ENCODE assay signal across 33 cellular contexts in genomic region chr21:36800734-36801133, GRCh38.
DNase-seq lines count a peak whose midpoint lies in the region; ATAC-seq, FAIRE-seq and TF ChIP-seq lines count a peak whose summit lies in the region.
"Had no signal": no experiment of that assay in that cellular context is flagged by ENCODE, and none has a peak within 500 bp of the region (broad histone marks: within the 10 kb centered on the region; RNA-seq: fewer than 3 reads in every experiment).

No MANE protein-coding gene starts in this region.

- intact Hi-C loops in left cardiac atrium (cut with DNase I) = no loop called here
- intact Hi-C loops in left ventricle myocardium superior (cut with micrococcal nuclease) = no loop called here
- intact Hi-C loops in IMR-90 (cut with micrococcal nuclease) = no loop called here

- peaks cover 5% of the 10 kb centered on the region; the same call in 1 of the 2 replicates for H3K9me3 ChIP-seq in IMR-90 (ENCODE audit: control insufficient read depth, insufficient read depth, low read length)
- H3K9me3 ChIP-seq: BE2C had no signal

- no peak for TF ChIP-seq POLR2A in IMR-90 (IDR thresholded peaks at IDR 0.05; ENCODE audit: low read depth, low read length)

- peak overlapping the region; percentile 90; the same call in 1 of the 3 replicates for H2BK15ac ChIP-seq in IMR-90 (ENCODE audit: low read depth, low read length)

- no peak overlapping the region for H2AFZ ChIP-seq in IMR-90 (replicated peaks; ENCODE audit: low read length, poor library complexity)

- H4K5ac ChIP-seq in IMR-90 (ENCODE audit: low read depth, low read length) = no peak overlapping the region

- FAIRE-seq in bronchial epithelial cell (lab: Jason Lieb, UNC) = peak; percentile 79
- FAIRE-seq: A204.1, A549, D721Med had no signal

- peak overlapping the region; percentile 93 for H2BK20ac ChIP-seq in IMR-90 (ENCODE audit: low read depth, low read length)

- H3K79me1 ChIP-seq in IMR-90 (ENCODE audit: low read depth in 1 of 2, low read length in 2 of 2) = peaks cover 2 to 24% of the 10 kb centered on the region in 2 experiments; a peak in 2 of 4 replicates

- no peak overlapping the region for H3K4me2 ChIP-seq in IMR-90 (ENCODE audit: low read depth, low read length)
- H3K4me2 ChIP-seq: A549; BLaER1; BLaER1 treated with 17β-estradiol and CSF1 and Interleukin-3, amounts not matched to agents 10 nM and 100 nM had no signal

- peaks cover 7% of the 10 kb centered on the region for H3K4me1 ChIP-seq in IMR-90 (ENCODE audit: control insufficient read depth, insufficient read depth, low read length)
- H3K4me1 ChIP-seq: A549; BE2C; BLaER1; BLaER1 treated with 17β-estradiol and CSF1 and Interleukin-3, amounts not matched to agents 10 nM and 100 nM; Caco-2 had no signal

- no peak overlapping the region for H3K27ac ChIP-seq in IMR-90 (ENCODE audit: insufficient read depth, low read length)
- H3K27ac ChIP-seq: 22Rv1; A549; BLaER1; BLaER1 treated with 17β-estradiol and CSF1 and Interleukin-3, amounts not matched to agents 10 nM and 100 nM; C4-2B had no signal

- H3K4me3 ChIP-seq in IMR-90 (ENCODE audit: insufficient read depth, low read depth, low read length) (no peak overlapping the region), bronchial epithelial cell (ENCODE audit: low read depth, low read length) (no peak overlapping the region)
- H3K4me3 ChIP-seq: A549; BLaER1; BLaER1 treated with 17β-estradiol and CSF1 and Interleukin-3, amounts not matched to agents 10 nM and 100 nM had no signal

- in situ Hi-C loops in IMR-90 (cut with MboI; ENCODE audit: low sequenced_read_pairs) = no loop called here

- TF ChIP-seq RAD21 in IMR-90 (IDR thresholded peaks at IDR 0.05; ENCODE audit: low read length) = no peak

- CTCF ChIA-PET in IMR-90 (lab: Yijun Ruan, JAX) = no interaction called here

- BruUV-seq in IMR-90 (replicated peaks; lab: Mats Ljungman, UMichigan) = no TSS peak

- no peak for DNase-seq in left cardiac atrium
- DNase-seq in left ventricle myocardium superior = no peak
- DNase-seq in IMR-90 = no peak
- DNase-seq in bronchial epithelial cell (ENCODE audit: low read depth) = no peak
- DNase-seq in NCI-H748 (lab: John Stamatoyannopoulos, UW; ENCODE audit: unreplicated experiment) = no peak
- DNase-seq in amygdala (lab: John Stamatoyannopoulos, UW) = no peak
- DNase-seq: 8988T; ACHN; AML-193; BE2C; C1 segment of cervical spinal cord; Caco-2; Calu3; CD4-positive, alpha-beta memory T cell; CD4-positive, alpha-beta T cell; CD4-positive, CD25-positive, alpha-beta regulatory T cell; CD8-positive, alpha-beta memory T cell; CD8-positive, alpha-beta T cell; COR-L47; DMS 273 treated with DMSO at 0.1 percent for 48 hours; DMS153; DMS53; DMS79; DMS79 treated with DMSO at 0.1 percent for 48 hours; DND-41; EL had no signal

- H2BK5ac ChIP-seq in IMR-90 (ENCODE audit: low read depth, low read length, poor library complexity, severe bottlenecking) = peak overlapping the region; percentile 68

- no peak overlapping the region for H2AK9ac ChIP-seq in IMR-90 (replicated peaks; ENCODE audit: low read depth, low read length, poor library complexity)

- no peak overlapping the region for H4K91ac ChIP-seq in IMR-90 (ENCODE audit: insufficient read depth, low read depth, low read length)

- no peak overlapping the region for H3K9ac ChIP-seq in IMR-90 (ENCODE audit: low read depth, low read length)
- H3K9ac ChIP-seq: BLaER1; BLaER1 treated with 17β-estradiol and CSF1 and Interleukin-3, amounts not matched to agents 10 nM and 100 nM had no signal

- H4K8ac ChIP-seq in IMR-90 (ENCODE audit: low read depth in 2 of 2, low read length in 2 of 2) = no peak overlapping the region; a peak in 1 of 4 replicates

- H3K14ac ChIP-seq in IMR-90 (replicated peaks; ENCODE audit: low read depth, low read length) = peak overlapping the region; percentile 91; the same call in 1 of the 2 replicates

- H3K36me3 ChIP-seq in IMR-90 (ENCODE audit: control insufficient read depth, insufficient read depth, low read length) (no peaks in the 10 kb centered on the region), bronchial epithelial cell (ENCODE audit: control insufficient read depth, insufficient read depth, low read length) (no peaks in the 10 kb centered on the region)
- H3K36me3 ChIP-seq: BE2C, BLaER1 had no signal

- H2BK120ac ChIP-seq in IMR-90 (ENCODE audit: low read depth, low read length) = peak overlapping the region; percentile 89

- dilution Hi-C loops in IMR-90 (cut with HindIII; ENCODE audit: low sequenced_read_pairs, unreplicated experiment) = no loop called here

- no peak overlapping the region for H3K23ac ChIP-seq in IMR-90 (ENCODE audit: low read depth, low read length)

- ATAC-seq in left cardiac atrium = peak; percentile 77 to 88
- no peak for ATAC-seq in left ventricle myocardium superior
- ATAC-seq in IMR-90 (ENCODE audit: low read depth) = no peak
- ATAC-seq: A549; CD8-positive, alpha-beta T cell had no signal

- H3K9me1 ChIP-seq in IMR-90 (ENCODE audit: insufficient read depth, low read length) = peaks cover 19% of the 10 kb centered on the region

- H4K20me1 ChIP-seq in IMR-90 (ENCODE audit: insufficient read depth, low read length) = no peaks in the 10 kb centered on the region
- H4K20me1 ChIP-seq: BLaER1; BLaER1 treated with 17β-estradiol and CSF1 and Interleukin-3, amounts not matched to agents 10 nM and 100 nM had no signal

- TF ChIP-seq CTCF in IMR-90 (conservative IDR thresholded peaks at IDR 0.05; ENCODE audit: low read depth, low read length) = no peak
- TF ChIP-seq CTCF in bronchial epithelial cell (IDR thresholded peaks at IDR 0.05; ENCODE audit: insufficient read depth, low read length, severe bottlenecking) = no peak

- H3K27me3 ChIP-seq in IMR-90 (ENCODE audit: control insufficient read depth, insufficient read depth, low read length) = no peaks in the 10 kb centered on the region
- H3K27me3 ChIP-seq in bronchial epithelial cell (ENCODE audit: control insufficient read depth, insufficient read depth, low read length) = no peaks in the 10 kb centered on the region
- H3K27me3 ChIP-seq: BE2C; BLaER1; BLaER1 treated with 17β-estradiol and CSF1 and Interleukin-3, amounts not matched to agents 10 nM and 100 nM had no signal

- H3K56ac ChIP-seq in IMR-90 (ENCODE audit: extremely low read depth, insufficient read depth, low read length) = no peak overlapping the region

- POLR2A ChIA-PET in IMR-90 (lab: Charles Lee; ENCODE audit: unreplicated experiment) = no interaction called here

- H3K4ac ChIP-seq in IMR-90 (ENCODE audit: low read depth, low read length) = peak overlapping the region; percentile 90

- WGBS in IMR-90 (ENCODE audit: extremely low coverage in 2 of 2, insufficient read length in 1 of 2), 2 experiments = no CpG with 5 or more reads among the region's 4 CpGs

- H2AK5ac ChIP-seq in IMR-90 (ENCODE audit: low read depth, low read length) = peak overlapping the region; percentile 96

- H3K18ac ChIP-seq in IMR-90 (ENCODE audit: low read depth, low read length) = 0 out of 2 replicates have a peak overlapping the region, but pooled peaks have one; percentile 11

TF ChIP-seq in IMR-90, 13 proteins besides CTCF, POLR2A, EP300 and RAD21:
- no peak for TF ChIP-seq CEBPB (IDR thresholded peaks at IDR 0.05; ENCODE audit: low read depth, low read length)
- TF ChIP-seq MXI1 (IDR thresholded peaks at IDR 0.05; ENCODE audit: borderline replicate concordance, low read depth, low read length) = no peak
- TF ChIP-seq USF2 (IDR thresholded peaks at IDR 0.05; ENCODE audit: low read depth, low read length) = no peak
- no peak for TF ChIP-seq SMC3 (IDR thresholded peaks at IDR 0.05; ENCODE audit: low read depth, low read length)
- TF ChIP-seq RCOR1 (IDR thresholded peaks at IDR 0.05; ENCODE audit: insufficient replicate concordance, low read length) = no peak
- no peak for TF ChIP-seq FOS (IDR thresholded peaks at IDR 0.05; ENCODE audit: low read depth, low read length)
- no peak for TF ChIP-seq BHLHE40 (IDR thresholded peaks at IDR 0.05; ENCODE audit: low read depth, low read length)
- TF ChIP-seq MAFK (IDR thresholded peaks at IDR 0.05; ENCODE audit: low read depth, low read length) = no peak
- no peak for TF ChIP-seq CHD1 (IDR thresholded peaks at IDR 0.05; ENCODE audit: low read depth, low read length)
- no peak for TF ChIP-seq RFX5 (IDR thresholded peaks at IDR 0.05; ENCODE audit: low read depth, low read length)
- no peak for TF ChIP-seq NFE2L2 (IDR thresholded peaks at IDR 0.05; ENCODE audit: low read depth, low read length)
- TF ChIP-seq, protein P1, sequence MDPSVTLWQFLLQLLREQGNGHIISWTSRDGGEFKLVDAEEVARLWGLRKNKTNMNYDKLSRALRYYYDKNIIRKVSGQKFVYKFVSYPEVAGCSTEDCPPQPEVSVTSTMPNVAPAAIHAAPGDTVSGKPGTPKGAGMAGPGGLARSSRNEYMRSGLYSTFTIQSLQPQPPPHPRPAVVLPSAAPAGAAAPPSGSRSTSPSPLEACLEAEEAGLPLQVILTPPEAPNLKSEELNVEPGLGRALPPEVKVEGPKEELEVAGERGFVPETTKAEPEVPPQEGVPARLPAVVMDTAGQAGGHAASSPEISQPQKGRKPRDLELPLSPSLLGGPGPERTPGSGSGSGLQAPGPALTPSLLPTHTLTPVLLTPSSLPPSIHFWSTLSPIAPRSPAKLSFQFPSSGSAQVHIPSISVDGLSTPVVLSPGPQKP (IDR thresholded peaks at IDR 0.05; ENCODE audit: borderline replicate concordance, low read depth, low read length) = no peak
- TF ChIP-seq MAZ (IDR thresholded peaks at IDR 0.05; ENCODE audit: borderline replicate concordance, low read depth, low read length) = no peak
TF ChIP-seq in IMR-90: peak in this region for 0.

Comparison
In these comparisons a context has a peak if more than half of its experiments do, and no peak if none do; other contexts are left out.
1. ATAC-seq: peak in left cardiac atrium (2 of 2); none in left ventricle myocardium superior (single experiment) and IMR-90 (single experiment).